In the genomic region with DNA sequence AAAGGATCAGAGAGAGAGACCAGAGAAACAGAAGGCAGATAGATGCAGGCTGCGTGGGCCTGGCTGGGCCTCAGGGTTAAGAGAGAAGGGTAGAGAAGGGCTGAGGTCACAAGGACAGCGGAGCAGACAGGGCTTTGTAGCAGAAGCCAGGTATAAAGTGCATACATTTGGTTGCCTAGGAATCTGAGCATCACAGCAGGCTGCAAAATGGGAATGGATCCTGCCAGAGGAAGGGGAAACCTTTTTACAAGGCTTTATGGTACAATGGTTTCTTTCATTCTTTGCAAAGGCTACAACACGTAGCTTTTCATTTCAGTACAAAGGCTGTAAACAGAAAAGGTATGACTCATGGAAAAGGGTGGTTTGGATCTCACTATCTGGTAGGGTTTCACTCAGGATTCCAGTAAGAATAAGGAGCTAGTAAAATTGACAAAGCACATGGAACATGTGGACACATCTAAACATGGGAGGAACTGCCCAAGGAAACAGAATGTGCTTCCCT, we compare ENCODE assay signal across 12 cellular contexts.
A peak's percentile ranks its signal among the peaks of the same experiment; 100 is the strongest.
DNase-seq lines count a peak whose midpoint lies in the region; ATAC-seq and TF ChIP-seq lines count a peak whose summit lies in the region.
"Had no signal": no experiment of that assay in that cellular context is flagged by ENCODE, and none has a peak within 500 bp of the region (broad histone marks: within the 10 kb centered on the region; RNA-seq: fewer than 3 reads in every experiment).

No MANE protein-coding gene starts in this region.

- ATAC-seq in heart left ventricle (peak in 3 of 4 donors; percentile 59 to 80 (median 68)), Right ventricle myocardium superior (ENCODE audit: poor library complexity) (no peak), upper lobe of right lung (peak; percentile 17)

- CTCF ChIA-PET in HEK293T (lab: Yijun Ruan, JAX), result no interaction called here

- DNase-seq in heart left ventricle (no peak), Right ventricle myocardium superior (no peak), astrocyte of the cerebellum (ENCODE audit: low read depth) (peak; percentile 68), islet precursor cell (peak; percentile 95), upper lobe of right lung (no peak), middle frontal gyrus (ENCODE audit: extremely low spot score, low spot score) (no peak), NCI-H187 (lab: John Stamatoyannopoulos, UW) (no peak), HEK293T (ENCODE audit: extremely low spot score) (no peak)
- DNase-seq: activated CD4-positive, alpha-beta T cell treated with anti-CD3 and anti-CD28 coated beads for 4 hours; NCI-H2171 treated with DMSO at 0.1 percent for 48 hours; stimulated activated CD4-positive, alpha-beta T cell treated with anti-CD3 and anti-CD28 coated beads, Interleukin-4, amount 100 ng/mL, for 1 hour had no signal

- H3K4me3 ChIP-seq in heart left ventricle (no peak overlapping the region), astrocyte of the cerebellum (ENCODE audit: low read depth, low read length) (no peak overlapping the region), upper lobe of right lung (no peak overlapping the region)
- H3K4me3 ChIP-seq: cardiac muscle cell had no signal

- POLR2A ChIA-PET in HEK293T (lab: Yijun Ruan, JAX), result no interaction called here

- TF ChIP-seq CTCF in heart left ventricle (IDR thresholded peaks at IDR 0.05) (no peak), astrocyte of the cerebellum (IDR thresholded peaks at IDR 0.05; ENCODE audit: low read depth, low read length, missing control alignments) (no peak), upper lobe of right lung (IDR thresholded peaks at IDR 0.05) (no peak)

- in situ Hi-C loops in astrocyte of the cerebellum (cut with HindIII; ENCODE audit: low sequenced_read_pairs), result no loop called here

- no peaks in the 10 kb centered on the region for H3K9me3 ChIP-seq in heart left ventricle
- H3K9me3 ChIP-seq in upper lobe of right lung, result no peaks in the 10 kb centered on the region

- no peak for TF ChIP-seq POLR2A in heart left ventricle (IDR thresholded peaks at IDR 0.05)

- 76 to 83% (median 79%) methylated on average over 3 of the region's 3 CpGs for WGBS in heart left ventricle, 4 donors

- peaks cover 0 to 29% (median 10%) of the 10 kb centered on the region in 9 donors for H3K36me3 ChIP-seq in heart left ventricle
- H3K36me3 ChIP-seq in upper lobe of right lung, result peaks cover 38% of the 10 kb centered on the region
- H3K36me3 ChIP-seq: cardiac muscle cell had no signal

- H3K4me1 ChIP-seq in heart left ventricle (peaks cover 0 to 10% (median 2%) of the 10 kb centered on the region in 12 donors), upper lobe of right lung (no peaks in the 10 kb centered on the region)

- intact Hi-C loops in heart left ventricle (cut with DNase I) (loop anchor here in 1 of 10 donors (10.0 kb wide), 1 partner anchor 484 kb away; no protein-coding TSS in a partner anchor), Right ventricle myocardium superior (cut with DNase I) (no loop called here), upper lobe of right lung (cut with DNase I) (no loop called here)

- H3K27me3 ChIP-seq in heart left ventricle (no peaks in the 10 kb centered on the region), upper lobe of right lung (no peaks in the 10 kb centered on the region)

- H3K27ac ChIP-seq in heart left ventricle, result peak overlapping the region in 9 of 12 donors; percentile 4 to 73 (median 42)
- peak overlapping the region; percentile 53 for H3K27ac ChIP-seq in upper lobe of right lung
- H3K27ac ChIP-seq: cardiac muscle cell had no signal

TF ChIP-seq in HEK293T, 16 proteins besides CTCF, POLR2A, EP300 and RAD21:
- TF ChIP-seq SUZ12 (IDR thresholded peaks at IDR 0.05), result no peak
- TF ChIP-seq NFRKB (IDR thresholded peaks at IDR 0.05), result no peak
TF ChIP-seq in HEK293T: peak in this region for 0.

Comparison
In these comparisons a context has a peak if more than half of its experiments do, and no peak if none do; other contexts are left out.
1. DNase-seq: peak in astrocyte of the cerebellum (single experiment) and islet precursor cell (single experiment); none in heart left ventricle (0 of 5), Right ventricle myocardium superior (single experiment), upper lobe of right lung (single experiment), middle frontal gyrus (single experiment), NCI-H187 (0 of 2) and HEK293T (single experiment).